8 cellular contexts compared by ENCODE assay signal in genomic region chr10:61140765-61141392, GRCh38.
DNase-seq lines count a peak whose midpoint lies in the region; ATAC-seq, FAIRE-seq and TF ChIP-seq lines count a peak whose summit lies in the region.

No MANE protein-coding gene starts in this region.

- 6 to 8% methylated on average over 7 of the region's 7 CpGs for WGBS in body of pancreas, 2 donors
- 32 to 40% methylated on average over 7 of the region's 7 CpGs for WGBS in testis, 2 donors

- ATAC-seq in body of pancreas = peak; percentile 86
- ATAC-seq in GM18870 (IDR thresholded peaks at IDR 0.05; ENCODE audit: unreplicated experiment) = no peak

- TF ChIP-seq CTCF in body of pancreas (IDR thresholded peaks at IDR 0.05) = peak; percentile 14 to 87 (median 76)
- peak; percentile 65 to 69 (median 65) for TF ChIP-seq CTCF in testis (IDR thresholded peaks at IDR 0.05)

- no peak for TF ChIP-seq POLR2A in H54 (IDR thresholded peaks at IDR 0.05; ENCODE audit: low read depth, low read length)
- TF ChIP-seq POLR2A in body of pancreas (IDR thresholded peaks at IDR 0.05) = no peak
- no peak for TF ChIP-seq POLR2A in testis (IDR thresholded peaks at IDR 0.05)

- H3K36me3 ChIP-seq in body of pancreas (replicated peaks in 1 of 2; ENCODE audit: insufficient read depth in 1 of 2, low read depth in 2 of 2) (no peaks in the 10 kb centered on the region), testis (ENCODE audit: low read depth, missing control alignments) (no peaks in the 10 kb centered on the region)

- H3K27ac ChIP-seq in body of pancreas (no peak overlapping the region), testis (no peak overlapping the region)

- H3K27me3 ChIP-seq in body of pancreas = no peaks in the 10 kb centered on the region
- H3K27me3 ChIP-seq in testis = no peaks in the 10 kb centered on the region

- peak; percentile 88 for FAIRE-seq in H54 (lab: Jason Lieb, UNC)

- peak; percentile 67 for DNase-seq in DMS153 treated with DMSO at 0.1 percent for 48 hours (lab: John Stamatoyannopoulos, UW; ENCODE audit: unreplicated experiment)
- peak; percentile 3 for DNase-seq in H54 (ENCODE audit: insufficient read length, low spot score)
- peak; percentile 7 for DNase-seq in NCI-H2029 (lab: John Stamatoyannopoulos, UW)
- DNase-seq in body of pancreas = peak; percentile 35 to 60 (median 50)
- DNase-seq in iPS-NIHi7 (ENCODE audit: extremely low spot score) = peak; percentile 26
- DNase-seq in testis = peak; percentile 69
- DNase-seq in GM19240 (ENCODE audit: insufficient read length, low spot score) = no peak

- H3K4me3 ChIP-seq in body of pancreas = no peak overlapping the region
- H3K4me3 ChIP-seq in testis = no peak overlapping the region

- no peaks in the 10 kb centered on the region for H3K4me1 ChIP-seq in body of pancreas
- no peaks in the 10 kb centered on the region for H3K4me1 ChIP-seq in testis

- intact Hi-C loops in body of pancreas (cut with DNase I) = no loop called here
- intact Hi-C loops in testis (cut with DNase I; ENCODE audit: low total_unique reads) = no loop called here

- H3K9me3 ChIP-seq in body of pancreas (no peaks in the 10 kb centered on the region), testis (no peaks in the 10 kb centered on the region)
